Comparison of ENCODE assay signal across 2 cellular contexts in genomic region chr6:84870693-84871092, GRCh38.
TF ChIP-seq lines count a peak whose summit lies in the region.

No MANE protein-coding gene starts in this region.

TF ChIP-seq in GM23338, 12 proteins besides CTCF, POLR2A, EP300 and RAD21 (continued from another document):
- TF ChIP-seq REST (IDR thresholded peaks at IDR 0.05; ENCODE audit: unreplicated experiment) (no peak), EZH2 (IDR thresholded peaks at IDR 0.05; ENCODE audit: low read depth, unreplicated experiment) (no peak), ZNF331 (CRISPR knock-in tag; IDR thresholded peaks at IDR 0.05; ENCODE audit: low read depth) (no peak), ZNF462 (CRISPR knock-in tag; IDR thresholded peaks at IDR 0.05) (no peak), POLR2AphosphoS5 (IDR thresholded peaks at IDR 0.05; ENCODE audit: low read depth) (no peak), STAT1 (IDR thresholded peaks at IDR 0.05; ENCODE audit: unreplicated experiment) (no peak), JUNB (IDR thresholded peaks at IDR 0.05; ENCODE audit: unreplicated experiment) (no peak), ZNF114 (CRISPR knock-in tag; IDR thresholded peaks at IDR 0.05) (no peak)

TF ChIP-seq in WTC11, 78 proteins besides CTCF, POLR2A, EP300 and RAD21 (continued from another document):
- TF ChIP-seq ZNF671 (CRISPR knock-in tag; IDR thresholded peaks at IDR 0.05) (no peak), GTF2I (CRISPR knock-in tag; conservative IDR thresholded peaks at IDR 0.05) (no peak), CREB1 (CRISPR knock-in tag; IDR thresholded peaks at IDR 0.05) (no peak), ATF1 (CRISPR knock-in tag; IDR thresholded peaks at IDR 0.05) (no peak), ETV6 (CRISPR knock-in tag; IDR thresholded peaks at IDR 0.05) (no peak), ZSCAN18 (CRISPR knock-in tag; IDR thresholded peaks at IDR 0.05) (no peak), NR2C2 (CRISPR knock-in tag; IDR thresholded peaks at IDR 0.05) (no peak), ZNF121 (CRISPR knock-in tag; IDR thresholded peaks at IDR 0.05) (no peak), SMAD4 (CRISPR knock-in tag; IDR thresholded peaks at IDR 0.05) (no peak), STAT6 (CRISPR knock-in tag; conservative IDR thresholded peaks at IDR 0.05; ENCODE audit: low read depth) (no peak), ZBTB21 (CRISPR knock-in tag; IDR thresholded peaks at IDR 0.05; ENCODE audit: borderline replicate concordance) (no peak)
